8 cellular contexts compared by ENCODE assay signal in the genomic region with DNA sequence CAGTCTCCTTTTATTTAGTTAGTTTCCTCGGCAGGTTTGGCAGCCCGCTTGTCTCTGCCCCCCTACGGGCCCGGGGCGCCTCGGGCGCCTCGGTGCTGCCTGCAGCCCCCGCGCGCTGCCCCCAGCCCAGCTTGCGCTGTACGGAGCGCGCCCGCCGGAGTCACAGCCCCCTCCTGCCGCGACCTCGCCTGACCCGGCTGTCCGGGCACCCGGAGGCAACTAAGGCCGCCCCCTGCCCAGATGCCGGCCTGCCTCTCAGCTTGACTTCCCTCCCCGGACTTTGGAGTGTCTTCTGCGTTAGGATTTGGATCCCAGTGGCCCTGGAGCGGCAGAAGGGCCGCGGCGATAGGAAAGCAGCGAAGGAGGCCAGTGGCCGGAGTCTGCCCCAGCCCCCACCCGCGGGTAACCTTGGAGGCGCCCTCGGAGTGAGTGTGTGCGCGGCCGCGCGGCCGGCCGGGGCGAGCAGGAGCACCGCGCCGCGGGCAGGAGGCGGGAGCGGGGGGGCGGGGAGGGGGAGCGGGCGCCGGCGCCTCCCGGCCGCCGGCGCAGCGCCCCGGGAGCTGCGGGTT. TPM values are rescaled to one million over a fixed set of nuclear protein-coding genes. Genes with fewer than 3 reads are reported as not detected.
DNase-seq lines count a peak whose midpoint lies in the region; ATAC-seq, FAIRE-seq and TF ChIP-seq lines count a peak whose summit lies in the region.

No MANE protein-coding gene starts in this region.

- H3K4me2 ChIP-seq in KMS-11, result no peak overlapping the region

- ATAC-seq in GM21717 (IDR thresholded peaks at IDR 0.05; ENCODE audit: unreplicated experiment), result peak; percentile 33
- ATAC-seq in naive thymus-derived CD8-positive, alpha-beta T cell, result peak; percentile 47 to 66

- H3K27ac Mint-ChIP-seq in activated T-cell treated with anti-CD3 and anti-CD28 coated beads, Interleukin-2, amount 50 U/mL, for 24 hours, result no peak overlapping the region
- peak overlapping the region in 3 of 10 donors; percentile 43 to 69 (median 46) for H3K27ac Mint-ChIP-seq in naive thymus-derived CD8-positive, alpha-beta T cell

- H3K9ac ChIP-seq in KMS-11, result peak overlapping the region; percentile 98

- H4K20me1 ChIP-seq in KMS-11 (ENCODE audit: insufficient read depth), result no peaks in the 10 kb centered on the region

- H3K4me1 Mint-ChIP-seq in activated T-cell treated with anti-CD3 and anti-CD28 coated beads, Interleukin-2, amount 50 U/mL, for 24 hours (ENCODE audit: low read depth), result peaks cover 22% of the 10 kb centered on the region
- H3K4me1 Mint-ChIP-seq in naive thymus-derived CD8-positive, alpha-beta T cell, result peaks cover 10 to 23% (median 18%) of the 10 kb centered on the region in 4 donors

- no peak overlapping the region for H2AFZ ChIP-seq in KMS-11 (ENCODE audit: low read depth)

- peak; percentile 45 for DNase-seq in NK-92 treated with Interleukin-12 subunit alpha and Interleukin-12 subunit beta, amount 100 ng/mL, for 24 hours (lab: John Stamatoyannopoulos, UW)
- no peak for DNase-seq in NK-92 (lab: John Stamatoyannopoulos, UW; ENCODE audit: unreplicated experiment)
- peak; percentile 57 for DNase-seq in activated T-cell treated with anti-CD3 and anti-CD28 coated beads, Interleukin-2, amount 50 U/mL, for 24 hours
- DNase-seq in fibroblast of mammary gland (ENCODE audit: low read depth), result no peak
- peak in 6 of 10 donors; percentile 5 to 45 (median 22) for DNase-seq in naive thymus-derived CD8-positive, alpha-beta T cell
- no peak for DNase-seq in H54 (ENCODE audit: insufficient read length, low spot score)

- H3K36me3 ChIP-seq in KMS-11 (ENCODE audit: insufficient read depth), result peaks cover 8% of the 10 kb centered on the region; the same call in 1 of the 2 replicates

- no peak overlapping the region for H3K4me3 ChIP-seq in KMS-11 (IDR thresholded peaks at IDR 0.05; ENCODE audit: insufficient read depth, low read depth, low read length)
- peak overlapping the region; percentile 71 for H3K4me3 ChIP-seq in fibroblast of mammary gland (ENCODE audit: control insufficient read depth, low read depth, low read length)

- peak overlapping the region; percentile 78 for H3K4me3 Mint-ChIP-seq in activated T-cell treated with anti-CD3 and anti-CD28 coated beads, Interleukin-2, amount 50 U/mL, for 24 hours
- peak overlapping the region; percentile 78 to 91 (median 85) for H3K4me3 Mint-ChIP-seq in naive thymus-derived CD8-positive, alpha-beta T cell

- peak overlapping the region; percentile 99 for H3K27ac ChIP-seq in KMS-11

- no peaks in the 10 kb centered on the region for H3K27me3 ChIP-seq in KMS-11 (ENCODE audit: insufficient read depth, low read depth)

- FAIRE-seq in H54 (lab: Jason Lieb, UNC), result no peak

- H3K79me2 ChIP-seq in KMS-11 (ENCODE audit: insufficient read depth, low read depth), result peaks cover 89% of the 10 kb centered on the region

- no peak for TF ChIP-seq POLR2A in H54 (IDR thresholded peaks at IDR 0.05; ENCODE audit: low read depth, low read length)

- no peak for TF ChIP-seq CTCF in KMS-11 (conservative IDR thresholded peaks at IDR 0.05; ENCODE audit: low read depth, low read length)
- no peak for TF ChIP-seq CTCF in fibroblast of mammary gland (conservative IDR thresholded peaks at IDR 0.05; ENCODE audit: control insufficient read depth, insufficient read depth, low read depth, low read length)

- no peaks in the 10 kb centered on the region for H3K9me3 Mint-ChIP-seq in activated T-cell treated with anti-CD3 and anti-CD28 coated beads, Interleukin-2, amount 50 U/mL, for 24 hours
- H3K9me3 Mint-ChIP-seq in naive thymus-derived CD8-positive, alpha-beta T cell, result no peaks in the 10 kb centered on the region

- peaks cover 53% of the 10 kb centered on the region for H3K27me3 Mint-ChIP-seq in activated T-cell treated with anti-CD3 and anti-CD28 coated beads, Interleukin-2, amount 50 U/mL, for 24 hours
- H3K27me3 Mint-ChIP-seq in naive thymus-derived CD8-positive, alpha-beta T cell, result peaks cover 14 to 28% (median 27%) of the 10 kb centered on the region in 5 donors

- no peaks in the 10 kb centered on the region for H3K4me1 ChIP-seq in KMS-11 (ENCODE audit: low read depth, poor library complexity, severe bottlenecking)

- peaks cover 2% of the 10 kb centered on the region for H3K36me3 Mint-ChIP-seq in activated T-cell treated with anti-CD3 and anti-CD28 coated beads, Interleukin-2, amount 50 U/mL, for 24 hours (ENCODE audit: low read depth)
- H3K36me3 Mint-ChIP-seq in naive thymus-derived CD8-positive, alpha-beta T cell, result no peaks in the 10 kb centered on the region

- POLR2A ChIA-PET in naive thymus-derived CD8-positive, alpha-beta T cell (lab: Charles Lee), result interaction anchor here (1.6 to 4.1 kb wide), 2 partner anchors 9 to 17 kb away, joined by 11 to 30 read pairs; a partner anchor contains a TSS

RNA-seq across cellular contexts. Expression of a gene that starts 7.6 kb away (rescaled TPM):
- total RNA-seq in naive thymus-derived CD8-positive, alpha-beta T cell, result 1 to 10 TPM; 4.0 to 4.7 TPM
- polyA plus RNA-seq in naive thymus-derived CD8-positive, alpha-beta T cell, result 1 to 10 TPM; 3.9 to 6.6 (median 6.0) TPM

RNA-seq across cellular contexts. Expression of a gene that starts 17.6 kb away (rescaled TPM):
- total RNA-seq in naive thymus-derived CD8-positive, alpha-beta T cell, result 10 to 100 TPM; 46.2 to 48.2 TPM
- 10 to 100 TPM; 46.8 to 64.5 (median 59.5) TPM for polyA plus RNA-seq in naive thymus-derived CD8-positive, alpha-beta T cell

Comparison
In these comparisons a context has a peak if more than half of its experiments do, and no peak if none do; other contexts are left out.
1. DNase-seq: peak in NK-92 treated with Interleukin-12 subunit alpha and Interleukin-12 subunit beta, amount 100 ng/mL, for 24 hours (single experiment), activated T-cell treated with anti-CD3 and anti-CD28 coated beads, Interleukin-2, amount 50 U/mL, for 24 hours (single experiment) and naive thymus-derived CD8-positive, alpha-beta T cell (6 of 10); none in NK-92 (single experiment), fibroblast of mammary gland (single experiment) and H54 (single experiment).